Comparison of ENCODE assay signal across 3 cellular contexts in the genomic region with DNA sequence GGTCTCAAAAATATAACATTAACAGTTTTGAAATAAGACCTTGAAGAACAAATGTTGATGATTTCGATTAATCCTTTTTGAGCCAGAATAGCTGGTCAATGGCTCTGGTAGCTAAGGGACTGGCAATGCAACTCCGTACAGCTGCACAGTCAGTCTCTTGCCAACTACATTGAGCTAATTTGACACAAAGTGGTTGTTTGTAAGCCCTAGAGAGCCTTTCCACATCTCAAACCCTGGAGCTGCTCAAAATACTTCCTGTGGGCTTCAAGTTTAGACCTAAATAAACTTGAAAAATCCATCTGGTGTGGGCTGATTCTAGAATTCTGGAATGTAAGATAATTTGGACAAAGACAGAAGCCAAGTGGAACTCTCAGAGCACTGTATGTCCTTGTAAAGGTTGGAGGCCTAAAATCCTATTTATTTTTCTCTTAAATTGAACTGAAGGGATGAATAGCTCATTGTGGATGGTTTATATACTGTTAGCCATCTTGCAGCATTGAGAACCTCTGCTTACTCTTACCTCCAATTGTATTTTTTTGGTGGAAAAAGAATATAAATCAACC.
TF ChIP-seq lines count a peak whose summit lies in the region.

No MANE protein-coding gene starts in this region.

TF ChIP-seq in IMR-90, 13 proteins besides CTCF, POLR2A, EP300 and RAD21:
- TF ChIP-seq ELK1 (IDR thresholded peaks at IDR 0.05; ENCODE audit: borderline replicate concordance, low read depth, low read length), result no peak
- TF ChIP-seq, protein P1, sequence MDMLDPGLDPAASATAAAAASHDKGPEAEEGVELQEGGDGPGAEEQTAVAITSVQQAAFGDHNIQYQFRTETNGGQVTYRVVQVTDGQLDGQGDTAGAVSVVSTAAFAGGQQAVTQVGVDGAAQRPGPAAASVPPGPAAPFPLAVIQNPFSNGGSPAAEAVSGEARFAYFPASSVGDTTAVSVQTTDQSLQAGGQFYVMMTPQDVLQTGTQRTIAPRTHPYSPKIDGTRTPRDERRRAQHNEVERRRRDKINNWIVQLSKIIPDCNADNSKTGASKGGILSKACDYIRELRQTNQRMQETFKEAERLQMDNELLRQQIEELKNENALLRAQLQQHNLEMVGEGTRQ (IDR thresholded peaks at IDR 0.05; ENCODE audit: low read depth, low read length), result no peak
- TF ChIP-seq RFX5 (IDR thresholded peaks at IDR 0.05; ENCODE audit: low read depth, low read length), result no peak
- TF ChIP-seq MAFK (IDR thresholded peaks at IDR 0.05; ENCODE audit: low read depth, low read length), result no peak
- no peak for TF ChIP-seq SMC3 (IDR thresholded peaks at IDR 0.05; ENCODE audit: low read depth, low read length)

TF ChIP-seq in endothelial cell of umbilical vein, 7 proteins besides CTCF, POLR2A, EP300 and RAD21:
- TF ChIP-seq EZH2 (IDR thresholded peaks at IDR 0.05; ENCODE audit: borderline replicate concordance, low read depth, low read length, severe bottlenecking), result no peak
- no peak for TF ChIP-seq JUN (IDR thresholded peaks at IDR 0.05; ENCODE audit: borderline replicate concordance, insufficient read depth, insufficient read length, low read depth)
- no peak for TF ChIP-seq MYC (IDR thresholded peaks at IDR 0.05; ENCODE audit: low read depth, low read length)
- TF ChIP-seq FOS (IDR thresholded peaks at IDR 0.05; ENCODE audit: borderline replicate concordance, insufficient read depth, low read length), result no peak
- TF ChIP-seq GATA2 (IDR thresholded peaks at IDR 0.05; ENCODE audit: insufficient read depth, insufficient read length, low read depth, low read length), result no peak
- TF ChIP-seq, protein P2, sequence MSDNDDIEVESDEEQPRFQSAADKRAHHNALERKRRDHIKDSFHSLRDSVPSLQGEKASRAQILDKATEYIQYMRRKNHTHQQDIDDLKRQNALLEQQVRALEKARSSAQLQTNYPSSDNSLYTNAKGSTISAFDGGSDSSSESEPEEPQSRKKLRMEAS (IDR thresholded peaks at IDR 0.05; ENCODE audit: insufficient read depth, insufficient read length), result no peak
- TF ChIP-seq POLR2AphosphoS5 (IDR thresholded peaks at IDR 0.05; ENCODE audit: insufficient read depth, low read depth, low read length), result no peak

TF ChIP-seq in GM23338, 12 proteins besides CTCF, POLR2A, EP300 and RAD21:
- TF ChIP-seq ZNF331 (CRISPR knock-in tag; IDR thresholded peaks at IDR 0.05; ENCODE audit: low read depth), result no peak
- TF ChIP-seq ETS1 (IDR thresholded peaks at IDR 0.05), result no peak
- TF ChIP-seq JUNB (IDR thresholded peaks at IDR 0.05; ENCODE audit: unreplicated experiment), result no peak
- no peak for TF ChIP-seq STAT1 (IDR thresholded peaks at IDR 0.05; ENCODE audit: unreplicated experiment)
- TF ChIP-seq CREB1 (CRISPR knock-in tag; IDR thresholded peaks at IDR 0.05; ENCODE audit: low read depth), result no peak
- TF ChIP-seq REST (IDR thresholded peaks at IDR 0.05; ENCODE audit: unreplicated experiment), result no peak
- no peak for TF ChIP-seq ZNF114 (CRISPR knock-in tag; IDR thresholded peaks at IDR 0.05)
- TF ChIP-seq, protein P3, sequence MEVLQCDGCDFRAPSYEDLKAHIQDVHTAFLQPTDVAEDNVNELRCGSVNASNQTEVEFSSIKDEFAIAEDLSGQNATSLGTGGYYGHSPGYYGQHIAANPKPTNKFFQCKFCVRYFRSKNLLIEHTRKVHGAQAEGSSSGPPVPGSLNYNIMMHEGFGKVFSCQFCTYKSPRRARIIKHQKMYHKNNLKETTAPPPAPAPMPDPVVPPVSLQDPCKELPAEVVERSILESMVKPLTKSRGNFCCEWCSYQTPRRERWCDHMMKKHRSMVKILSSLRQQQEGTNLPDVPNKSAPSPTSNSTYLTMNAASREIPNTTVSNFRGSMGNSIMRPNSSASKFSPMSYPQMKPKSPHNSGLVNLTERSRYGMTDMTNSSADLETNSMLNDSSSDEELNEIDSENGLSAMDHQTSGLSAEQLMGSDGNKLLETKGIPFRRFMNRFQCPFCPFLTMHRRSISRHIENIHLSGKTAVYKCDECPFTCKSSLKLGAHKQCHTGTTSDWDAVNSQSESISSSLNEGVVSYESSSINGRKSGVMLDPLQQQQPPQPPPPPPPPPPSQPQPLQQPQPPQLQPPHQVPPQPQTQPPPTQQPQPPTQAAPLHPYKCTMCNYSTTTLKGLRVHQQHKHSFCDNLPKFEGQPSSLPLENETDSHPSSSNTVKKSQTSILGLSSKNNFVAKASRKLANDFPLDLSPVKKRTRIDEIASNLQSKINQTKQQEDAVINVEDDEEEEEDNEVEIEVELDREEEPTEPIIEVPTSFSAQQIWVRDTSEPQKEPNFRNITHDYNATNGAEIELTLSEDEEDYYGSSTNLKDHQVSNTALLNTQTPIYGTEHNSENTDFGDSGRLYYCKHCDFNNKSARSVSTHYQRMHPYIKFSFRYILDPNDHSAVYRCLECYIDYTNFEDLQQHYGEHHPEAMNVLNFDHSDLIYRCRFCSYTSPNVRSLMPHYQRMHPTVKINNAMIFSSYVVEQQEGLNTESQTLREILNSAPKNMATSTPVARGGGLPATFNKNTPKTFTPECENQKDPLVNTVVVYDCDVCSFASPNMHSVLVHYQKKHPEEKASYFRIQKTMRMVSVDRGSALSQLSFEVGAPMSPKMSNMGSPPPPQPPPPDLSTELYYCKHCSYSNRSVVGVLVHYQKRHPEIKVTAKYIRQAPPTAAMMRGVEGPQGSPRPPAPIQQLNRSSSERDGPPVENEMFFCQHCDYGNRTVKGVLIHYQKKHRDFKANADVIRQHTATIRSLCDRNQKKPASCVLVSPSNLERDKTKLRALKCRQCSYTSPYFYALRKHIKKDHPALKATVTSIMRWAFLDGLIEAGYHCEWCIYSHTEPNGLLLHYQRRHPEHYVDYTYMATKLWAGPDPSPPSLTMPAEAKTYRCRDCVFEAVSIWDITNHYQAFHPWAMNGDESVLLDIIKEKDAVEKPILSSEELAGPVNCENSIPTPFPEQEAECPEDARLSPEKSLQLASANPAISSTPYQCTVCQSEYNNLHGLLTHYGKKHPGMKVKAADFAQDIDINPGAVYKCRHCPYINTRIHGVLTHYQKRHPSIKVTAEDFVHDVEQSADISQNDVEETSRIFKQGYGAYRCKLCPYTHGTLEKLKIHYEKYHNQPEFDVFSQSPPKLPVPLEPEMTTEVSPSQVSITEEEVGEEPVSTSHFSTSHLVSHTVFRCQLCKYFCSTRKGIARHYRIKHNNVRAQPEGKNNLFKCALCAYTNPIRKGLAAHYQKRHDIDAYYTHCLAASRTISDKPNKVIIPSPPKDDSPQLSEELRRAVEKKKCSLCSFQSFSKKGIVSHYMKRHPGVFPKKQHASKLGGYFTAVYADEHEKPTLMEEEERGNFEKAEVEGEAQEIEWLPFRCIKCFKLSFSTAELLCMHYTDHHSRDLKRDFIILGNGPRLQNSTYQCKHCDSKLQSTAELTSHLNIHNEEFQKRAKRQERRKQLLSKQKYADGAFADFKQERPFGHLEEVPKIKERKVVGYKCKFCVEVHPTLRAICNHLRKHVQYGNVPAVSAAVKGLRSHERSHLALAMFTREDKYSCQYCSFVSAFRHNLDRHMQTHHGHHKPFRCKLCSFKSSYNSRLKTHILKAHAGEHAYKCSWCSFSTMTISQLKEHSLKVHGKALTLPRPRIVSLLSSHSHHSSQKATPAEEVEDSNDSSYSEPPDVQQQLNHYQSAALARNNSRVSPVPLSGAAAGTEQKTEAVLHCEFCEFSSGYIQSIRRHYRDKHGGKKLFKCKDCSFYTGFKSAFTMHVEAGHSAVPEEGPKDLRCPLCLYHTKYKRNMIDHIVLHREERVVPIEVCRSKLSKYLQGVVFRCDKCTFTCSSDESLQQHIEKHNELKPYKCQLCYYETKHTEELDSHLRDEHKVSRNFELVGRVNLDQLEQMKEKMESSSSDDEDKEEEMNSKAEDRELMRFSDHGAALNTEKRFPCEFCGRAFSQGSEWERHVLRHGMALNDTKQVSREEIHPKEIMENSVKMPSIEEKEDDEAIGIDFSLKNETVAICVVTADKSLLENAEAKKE (CRISPR knock-in tag; IDR thresholded peaks at IDR 0.05), result no peak
- TF ChIP-seq EZH2phosphoT487 (IDR thresholded peaks at IDR 0.05; ENCODE audit: unreplicated experiment), result no peak
- no peak for TF ChIP-seq EZH2 (IDR thresholded peaks at IDR 0.05; ENCODE audit: low read depth, unreplicated experiment)
- TF ChIP-seq POLR2AphosphoS5 (IDR thresholded peaks at IDR 0.05; ENCODE audit: low read depth), result no peak
